Comparison of ENCODE assay signal across 16 cellular contexts in the genomic region with DNA sequence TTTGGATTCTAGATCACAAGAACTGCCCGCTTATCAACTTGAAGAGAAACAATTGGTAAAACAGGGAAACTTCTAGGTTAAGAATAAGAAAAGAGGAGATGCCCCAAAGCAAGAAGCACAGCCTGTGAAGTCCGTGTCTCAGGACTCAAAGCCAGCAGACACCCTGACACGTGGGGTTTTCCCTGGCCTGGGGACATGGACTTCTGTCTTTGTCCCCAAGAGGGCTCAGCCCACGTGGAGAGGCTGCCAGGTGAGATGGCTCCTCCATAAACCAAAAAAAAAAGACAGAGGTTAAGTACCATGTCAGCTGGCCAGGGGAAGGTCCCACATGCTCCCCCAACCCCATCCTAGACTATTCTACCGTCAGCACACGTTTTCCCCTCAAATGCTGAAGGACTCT. TPM values are rescaled to one million over a fixed set of nuclear protein-coding genes. Genes with fewer than 3 reads are reported as not detected.
A peak's percentile ranks its signal among the peaks of the same experiment; 100 is the strongest.
DNase-seq lines count a peak whose midpoint lies in the region; ATAC-seq, FAIRE-seq and TF ChIP-seq lines count a peak whose summit lies in the region.
"Had no signal": no experiment of that assay in that cellular context is flagged by ENCODE, and none has a peak within 500 bp of the region (broad histone marks: within the 10 kb centered on the region; RNA-seq: fewer than 3 reads in every experiment).

No MANE protein-coding gene starts in this region.

- POLR2A ChIA-PET in A549 (lab: Yijun Ruan, JAX) (no interaction called here), PC-9 (lab: Charles Lee; ENCODE audit: unreplicated experiment) (no interaction called here)

- CTCF ChIA-PET in A549 (lab: Yijun Ruan, JAX) (interaction anchor here (1.2 to 1.8 kb wide), 4 partner anchors 9 to 115 kb away, joined by 3 to 7 read pairs (median 4); no protein-coding TSS in a partner anchor), PC-9 (lab: Charles Lee) (interaction anchor here (1.0 kb wide), 1 partner anchor 19 kb away, joined by 3 read pairs; no protein-coding TSS in a partner anchor)

- 0 out of 2 replicates have a peak, but pooled peaks cover 3% of the 10 kb centered on the region for H3F3A ChIP-seq in PC-9 (ENCODE audit: insufficient read depth, low read depth)

- peak overlapping the region; percentile 47 for H3K4me2 ChIP-seq in A549
- peak overlapping the region; percentile 39 for H3K4me2 ChIP-seq in parathyroid adenoma (ENCODE audit: low read length)
- H3K4me2 ChIP-seq in PC-9: no peak overlapping the region

- H3K9me2 ChIP-seq in PC-9 (ENCODE audit: insufficient read depth): no peaks in the 10 kb centered on the region

- no peak overlapping the region for H3K9ac ChIP-seq in parathyroid adenoma

- no peak for ATAC-seq in A549
- ATAC-seq: stimulated activated naive CD8-positive, alpha-beta T cell treated with anti-CD3 and anti-CD28 coated beads, Interleukin-15, Interleukin-2, amounts not matched to agents 100 U/mL and 50 U/mL, for 24 hours had no signal

- no peaks in the 10 kb centered on the region for H3K27me3 ChIP-seq in parathyroid adenoma (ENCODE audit: control insufficient read depth, insufficient read depth, low read length)
- H3K27me3 ChIP-seq in PC-9 (ENCODE audit: insufficient read depth, low read depth): no peaks in the 10 kb centered on the region

- H2AFZ ChIP-seq in parathyroid adenoma (peak overlapping the region; percentile 14), PC-9 (no peak overlapping the region)

- BruUV-seq in PC-9 (replicated peaks; lab: Mats Ljungman, UMichigan): no TSS peak

- no peak for TF ChIP-seq RAD21 in A549 (conservative IDR thresholded peaks at IDR 0.05 in 1 of 2, IDR thresholded peaks at IDR 0.05 in 1 of 2)

- DNase-seq in A549 (ENCODE audit: low read depth in 1 of 2, low spot score in 1 of 2) (no peak), LNCaP clone FGC (ENCODE audit: low read depth) (no peak), epithelial cell of prostate (ENCODE audit: low read depth, low spot score) (no peak), pons (ENCODE audit: low spot score) (no peak), NCI-H2171 treated with DMSO at 0.1 percent for 48 hours (lab: John Stamatoyannopoulos, UW) (no peak), AG20443 (ENCODE audit: low spot score) (no peak), PC-9 (no peak)
- DNase-seq: activated CD4-positive, alpha-beta T cell treated with anti-CD3 and anti-CD28 coated beads, Interleukin-2, amount 50 U/mL, for 4 hours; aorta; foreskin melanocyte; NCI-H2081; SHP77 treated with DMSO at 0.1 percent for 48 hours; stimulated activated naive CD8-positive, alpha-beta T cell treated with anti-CD3 and anti-CD28 coated beads, Interleukin-15, Interleukin-2, amounts not matched to agents 100 U/mL and 50 U/mL, for 24 hours; T1000 had no signal

- TF ChIP-seq POLR2A in A549 (IDR thresholded peaks at IDR 0.05; ENCODE audit: low read length): no peak

- WGBS in A549 (ENCODE audit: missing lambda C conversion rate): 80% methylated on average over 6 of the region's 6 CpGs

- FAIRE-seq in A549 (lab: Jason Lieb, UNC): no peak

- H3K79me2 ChIP-seq in parathyroid adenoma (peaks cover 44% of the 10 kb centered on the region), PC-9 (ENCODE audit: low read depth) (peaks cover 3% of the 10 kb centered on the region; the same call in 1 of the 2 replicates)

- H3K9me3 ChIP-seq in A549 (no peaks in the 10 kb centered on the region), parathyroid adenoma (ENCODE audit: control insufficient read depth, low read length) (no peaks in the 10 kb centered on the region), PC-9 (ENCODE audit: insufficient read depth, low read depth) (no peaks in the 10 kb centered on the region)
- H3K9me3 ChIP-seq: HAP-1 had no signal

- no peak for TF ChIP-seq EP300 in A549 (IDR thresholded peaks at IDR 0.05)

- H3K4me3 ChIP-seq in A549: no peak overlapping the region
- peak overlapping the region; percentile 55 for H3K4me3 ChIP-seq in LNCaP clone FGC (ENCODE audit: low read depth, low read length)
- no peak overlapping the region for H3K4me3 ChIP-seq in parathyroid adenoma (ENCODE audit: low read depth, low read length)
- H3K4me3 ChIP-seq in PC-9: no peak overlapping the region
- H3K4me3 ChIP-seq: HAP-1 had no signal

- H3K27ac ChIP-seq in A549 (no peak overlapping the region), epithelial cell of prostate (peak overlapping the region; percentile 49), parathyroid adenoma (peak overlapping the region; percentile 8), PC-9 (no peak overlapping the region)

- no peaks in the 10 kb centered on the region for H4K20me1 ChIP-seq in PC-9 (ENCODE audit: insufficient read depth)

- H3K4me1 ChIP-seq in A549: peaks cover 36% of the 10 kb centered on the region
- peaks cover 21% of the 10 kb centered on the region for H3K4me1 ChIP-seq in parathyroid adenoma
- no peaks in the 10 kb centered on the region for H3K4me1 ChIP-seq in PC-9 (replicated peaks; ENCODE audit: insufficient read depth)

- H3K36me3 ChIP-seq in parathyroid adenoma (ENCODE audit: control insufficient read depth, insufficient read depth, low read length) (no peaks in the 10 kb centered on the region), PC-9 (ENCODE audit: low read depth) (no peaks in the 10 kb centered on the region)
- H3K36me3 ChIP-seq: HAP-1 had no signal

- intact Hi-C loops in PC-9 (cut with micrococcal nuclease; ENCODE audit: unreplicated experiment): no loop called here

- TF ChIP-seq CTCF in A549 (IDR thresholded peaks at IDR 0.05): no peak
- TF ChIP-seq CTCF in LNCaP clone FGC (IDR thresholded peaks at IDR 0.05; ENCODE audit: control insufficient read depth, extremely low read depth, insufficient read depth): no peak
- TF ChIP-seq CTCF in parathyroid adenoma (IDR thresholded peaks at IDR 0.05): no peak
- no peak for TF ChIP-seq CTCF in PC-9 (conservative IDR thresholded peaks at IDR 0.05)

TF ChIP-seq in A549, 52 proteins besides CTCF, POLR2A, EP300 and RAD21 (continues in another document):
- TF ChIP-seq EHMT2 (IDR thresholded peaks at IDR 0.05; ENCODE audit: low read depth) (no peak), POLR2AphosphoS2 (conservative IDR thresholded peaks at IDR 0.05; ENCODE audit: low read length) (no peak), ZFP36 (IDR thresholded peaks at IDR 0.05; ENCODE audit: borderline replicate concordance, partially characterized antibody) (no peak), ZC3H11A (IDR thresholded peaks at IDR 0.05) (no peak), JUNB (IDR thresholded peaks at IDR 0.05) (no peak), CBX8 (IDR thresholded peaks at IDR 0.05) (no peak), FOSB (CRISPR knock-in tag; IDR thresholded peaks at IDR 0.05) (no peak), ESRRA (IDR thresholded peaks at IDR 0.05; ENCODE audit: borderline replicate concordance, low read length) (no peak), ZNF302 (CRISPR knock-in tag; IDR thresholded peaks at IDR 0.05) (no peak), FOSL2 (IDR thresholded peaks at IDR 0.05) (no peak), FOSL2 (CRISPR knock-in tag; IDR thresholded peaks at IDR 0.05) (no peak), TP53 (CRISPR knock-in tag; IDR thresholded peaks at IDR 0.05) (no peak), BHLHE40 (IDR thresholded peaks at IDR 0.05; ENCODE audit: low read depth, low read length) (no peak), SMC3 (IDR thresholded peaks at IDR 0.05) (no peak), HDAC2 (IDR thresholded peaks at IDR 0.05) (no peak)
- TF ChIP-seq, protein P1, sequence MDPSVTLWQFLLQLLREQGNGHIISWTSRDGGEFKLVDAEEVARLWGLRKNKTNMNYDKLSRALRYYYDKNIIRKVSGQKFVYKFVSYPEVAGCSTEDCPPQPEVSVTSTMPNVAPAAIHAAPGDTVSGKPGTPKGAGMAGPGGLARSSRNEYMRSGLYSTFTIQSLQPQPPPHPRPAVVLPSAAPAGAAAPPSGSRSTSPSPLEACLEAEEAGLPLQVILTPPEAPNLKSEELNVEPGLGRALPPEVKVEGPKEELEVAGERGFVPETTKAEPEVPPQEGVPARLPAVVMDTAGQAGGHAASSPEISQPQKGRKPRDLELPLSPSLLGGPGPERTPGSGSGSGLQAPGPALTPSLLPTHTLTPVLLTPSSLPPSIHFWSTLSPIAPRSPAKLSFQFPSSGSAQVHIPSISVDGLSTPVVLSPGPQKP (IDR thresholded peaks at IDR 0.05; ENCODE audit: low read depth, low read length): no peak
- TF ChIP-seq, protein P2, sequence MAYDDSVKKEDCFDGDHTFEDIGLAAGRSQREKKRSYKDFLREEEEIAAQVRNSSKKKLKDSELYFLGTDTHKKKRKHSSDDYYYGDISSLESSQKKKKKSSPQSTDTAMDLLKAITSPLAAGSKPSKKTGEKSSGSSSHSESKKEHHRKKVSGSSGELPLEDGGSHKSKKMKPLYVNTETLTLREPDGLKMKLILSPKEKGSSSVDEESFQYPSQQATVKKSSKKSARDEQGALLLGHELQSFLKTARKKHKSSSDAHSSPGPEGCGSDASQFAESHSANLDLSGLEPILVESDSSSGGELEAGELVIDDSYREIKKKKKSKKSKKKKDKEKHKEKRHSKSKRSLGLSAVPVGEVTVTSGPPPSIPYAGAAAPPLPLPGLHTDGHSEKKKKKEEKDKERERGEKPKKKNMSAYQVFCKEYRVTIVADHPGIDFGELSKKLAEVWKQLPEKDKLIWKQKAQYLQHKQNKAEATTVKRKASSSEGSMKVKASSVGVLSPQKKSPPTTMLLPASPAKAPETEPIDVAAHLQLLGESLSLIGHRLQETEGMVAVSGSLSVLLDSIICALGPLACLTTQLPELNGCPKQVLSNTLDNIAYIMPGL (CRISPR knock-in tag; IDR thresholded peaks at IDR 0.05; ENCODE audit: borderline replicate concordance): no peak

RNA-seq across cellular contexts. Expression of a gene that starts 9.9 kb away (rescaled TPM):
- polyA plus RNA-seq in A549 (2011; rRNA removed) (107 and 126 TPM in 2 replicates), A549 (2017; fragmentation: RNase III; extraction: RNeasy Plus Mini Kit Qiagen cat#74134 plus additional on column Dnase treatment) (98.5 to 107 TPM (median 104 TPM) in 3 replicates)
- 84.1 and 91.4 TPM in 2 replicates for polyA plus RNA-seq in A549 (2012; cell fraction: cytosol; rRNA removed)
- 86.4 and 139 TPM in 2 replicates for polyA plus RNA-seq in A549 (2012; cell fraction: nucleus; rRNA removed)
- polyA minus RNA-seq in A549 (2011; rRNA and poly(A)+ RNA removed): 65.5 and 65.6 TPM in 2 replicates
- 169 and 187 TPM in 2 replicates for total RNA-seq in PC-9 (2021)

RNA-seq across cellular contexts. Expression of a gene that starts 38.2 kb away (rescaled TPM):
- 77.0 and 86.5 TPM in 2 replicates for polyA plus RNA-seq in A549 (2011; rRNA removed)
- polyA plus RNA-seq in A549 (2012; cell fraction: cytosol; rRNA removed): 78.6 and 80.2 TPM in 2 replicates
- 37.9 and 48.4 TPM in 2 replicates for polyA plus RNA-seq in A549 (2012; cell fraction: nucleus; rRNA removed)
- polyA plus RNA-seq in A549 (2017; fragmentation: RNase III; extraction: RNeasy Plus Mini Kit Qiagen cat#74134 plus additional on column Dnase treatment): 61.3 to 70.6 TPM (median 67.2 TPM) in 3 replicates
- 47.2 and 54.9 TPM in 2 replicates for polyA minus RNA-seq in A549 (2011; rRNA and poly(A)+ RNA removed)
- total RNA-seq in PC-9 (2021): 79.4 and 82.9 TPM in 2 replicates

RNA-seq across cellular contexts. Expression of a gene that starts 58.4 kb away (rescaled TPM):
- polyA plus RNA-seq in A549 (2011; rRNA removed) (24.7 and 25.7 TPM in 2 replicates), A549 (2017; fragmentation: RNase III; extraction: RNeasy Plus Mini Kit Qiagen cat#74134 plus additional on column Dnase treatment) (8.7 TPM in 3 replicates)
- 8.2 and 9.9 TPM in 2 replicates for polyA plus RNA-seq in A549 (2012; cell fraction: cytosol; rRNA removed)
- polyA plus RNA-seq in A549 (2012; cell fraction: nucleus; rRNA removed): 4.4 and 6.7 TPM in 2 replicates
- polyA minus RNA-seq in A549 (2011; rRNA and poly(A)+ RNA removed): 26.4 and 31.6 TPM in 2 replicates
- total RNA-seq in PC-9 (2021): 1.7 and 2.4 TPM in 2 replicates

Comparison
In these comparisons a context has a peak if more than half of its experiments do, and no peak if none do; other contexts are left out.
1. H3K27ac ChIP-seq: peak in epithelial cell of prostate (single experiment) and parathyroid adenoma (single experiment); none in A549 (0 of 2) and PC-9 (single experiment).